Comparison of ENCODE assay signal across 1 cellular context in the genomic region with DNA sequence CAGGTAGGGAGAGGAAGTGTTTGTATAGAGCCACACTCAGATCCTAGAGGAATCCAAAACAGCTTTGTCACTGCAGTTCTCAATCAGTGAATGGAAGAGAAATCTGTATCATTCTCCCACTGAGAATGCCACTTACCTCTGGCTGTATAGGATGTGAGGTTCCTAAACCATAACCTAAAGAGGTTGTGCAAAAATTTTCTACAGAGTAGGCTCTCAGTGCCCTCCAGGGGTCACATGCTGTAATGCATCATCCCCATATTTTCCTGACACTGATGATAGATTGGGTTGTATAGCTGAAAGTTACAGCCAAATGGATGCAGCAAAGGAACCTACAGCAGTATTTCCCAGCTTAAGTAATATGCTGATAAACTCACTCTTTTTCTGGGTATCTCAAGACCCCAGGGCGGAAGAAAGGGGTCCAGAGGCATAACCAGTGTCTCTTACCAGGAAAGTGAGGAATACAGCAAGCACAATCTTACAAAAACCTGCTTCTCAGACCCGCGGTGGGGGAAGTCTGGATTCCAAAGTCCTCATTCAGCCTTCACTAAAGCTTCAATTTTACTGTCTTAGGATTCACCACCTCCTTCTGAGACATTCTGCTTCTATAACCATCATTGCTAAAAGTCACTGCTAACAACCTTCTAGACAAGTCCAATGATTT.
TF ChIP-seq lines count a peak whose summit lies in the region.

No MANE protein-coding gene starts in this region.

TF ChIP-seq in HepG2, 621 proteins besides CTCF, POLR2A, EP300 and RAD21:
- no peak for TF ChIP-seq ZNF530 (CRISPR knock-in tag; IDR thresholded peaks at IDR 0.05; ENCODE audit: low read depth)
- TF ChIP-seq, protein P1, sequence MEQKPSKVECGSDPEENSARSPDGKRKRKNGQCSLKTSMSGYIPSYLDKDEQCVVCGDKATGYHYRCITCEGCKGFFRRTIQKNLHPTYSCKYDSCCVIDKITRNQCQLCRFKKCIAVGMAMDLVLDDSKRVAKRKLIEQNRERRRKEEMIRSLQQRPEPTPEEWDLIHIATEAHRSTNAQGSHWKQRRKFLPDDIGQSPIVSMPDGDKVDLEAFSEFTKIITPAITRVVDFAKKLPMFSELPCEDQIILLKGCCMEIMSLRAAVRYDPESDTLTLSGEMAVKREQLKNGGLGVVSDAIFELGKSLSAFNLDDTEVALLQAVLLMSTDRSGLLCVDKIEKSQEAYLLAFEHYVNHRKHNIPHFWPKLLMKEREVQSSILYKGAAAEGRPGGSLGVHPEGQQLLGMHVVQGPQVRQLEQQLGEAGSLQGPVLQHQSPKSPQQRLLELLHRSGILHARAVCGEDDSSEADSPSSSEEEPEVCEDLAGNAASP (CRISPR knock-in tag; IDR thresholded peaks at IDR 0.05; ENCODE audit: borderline replicate concordance), result 0 out of 2 replicates have a peak, but pooled peaks have one; percentile 14
- TF ChIP-seq FLYWCH1 (CRISPR knock-in tag; IDR thresholded peaks at IDR 0.05), result no peak
- no peak for TF ChIP-seq RELA (CRISPR knock-in tag; IDR thresholded peaks at IDR 0.05)
- TF ChIP-seq, protein P2, sequence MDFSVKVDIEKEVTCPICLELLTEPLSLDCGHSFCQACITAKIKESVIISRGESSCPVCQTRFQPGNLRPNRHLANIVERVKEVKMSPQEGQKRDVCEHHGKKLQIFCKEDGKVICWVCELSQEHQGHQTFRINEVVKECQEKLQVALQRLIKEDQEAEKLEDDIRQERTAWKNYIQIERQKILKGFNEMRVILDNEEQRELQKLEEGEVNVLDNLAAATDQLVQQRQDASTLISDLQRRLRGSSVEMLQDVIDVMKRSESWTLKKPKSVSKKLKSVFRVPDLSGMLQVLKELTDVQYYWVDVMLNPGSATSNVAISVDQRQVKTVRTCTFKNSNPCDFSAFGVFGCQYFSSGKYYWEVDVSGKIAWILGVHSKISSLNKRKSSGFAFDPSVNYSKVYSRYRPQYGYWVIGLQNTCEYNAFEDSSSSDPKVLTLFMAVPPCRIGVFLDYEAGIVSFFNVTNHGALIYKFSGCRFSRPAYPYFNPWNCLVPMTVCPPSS (IDR thresholded peaks at IDR 0.05), result no peak
- no peak for TF ChIP-seq ZMYM3 (CRISPR knock-in tag; IDR thresholded peaks at IDR 0.05)
- no peak for TF ChIP-seq ZNF850 (CRISPR knock-in tag; conservative IDR thresholded peaks at IDR 0.05)
- TF ChIP-seq, protein P3, sequence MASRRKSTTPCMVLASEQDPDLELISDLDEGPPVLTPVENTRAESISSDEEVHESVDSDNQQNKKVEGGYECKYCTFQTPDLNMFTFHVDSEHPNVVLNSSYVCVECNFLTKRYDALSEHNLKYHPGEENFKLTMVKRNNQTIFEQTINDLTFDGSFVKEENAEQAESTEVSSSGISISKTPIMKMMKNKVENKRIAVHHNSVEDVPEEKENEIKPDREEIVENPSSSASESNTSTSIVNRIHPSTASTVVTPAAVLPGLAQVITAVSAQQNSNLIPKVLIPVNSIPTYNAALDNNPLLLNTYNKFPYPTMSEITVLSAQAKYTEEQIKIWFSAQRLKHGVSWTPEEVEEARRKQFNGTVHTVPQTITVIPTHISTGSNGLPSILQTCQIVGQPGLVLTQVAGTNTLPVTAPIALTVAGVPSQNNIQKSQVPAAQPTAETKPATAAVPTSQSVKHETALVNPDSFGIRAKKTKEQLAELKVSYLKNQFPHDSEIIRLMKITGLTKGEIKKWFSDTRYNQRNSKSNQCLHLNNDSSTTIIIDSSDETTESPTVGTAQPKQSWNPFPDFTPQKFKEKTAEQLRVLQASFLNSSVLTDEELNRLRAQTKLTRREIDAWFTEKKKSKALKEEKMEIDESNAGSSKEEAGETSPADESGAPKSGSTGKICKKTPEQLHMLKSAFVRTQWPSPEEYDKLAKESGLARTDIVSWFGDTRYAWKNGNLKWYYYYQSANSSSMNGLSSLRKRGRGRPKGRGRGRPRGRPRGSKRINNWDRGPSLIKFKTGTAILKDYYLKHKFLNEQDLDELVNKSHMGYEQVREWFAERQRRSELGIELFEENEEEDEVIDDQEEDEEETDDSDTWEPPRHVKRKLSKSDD (CRISPR knock-in tag; IDR thresholded peaks at IDR 0.05; ENCODE audit: low read depth), result no peak
- TF ChIP-seq KLF9 (CRISPR knock-in tag; IDR thresholded peaks at IDR 0.05; ENCODE audit: low read depth), result no peak
- TF ChIP-seq ZNF652 (CRISPR knock-in tag; IDR thresholded peaks at IDR 0.05; ENCODE audit: borderline replicate concordance, low read depth), result no peak
- no peak for TF ChIP-seq TCF7 (IDR thresholded peaks at IDR 0.05; ENCODE audit: low read depth)
- no peak for TF ChIP-seq MZF1 (CRISPR knock-in tag; IDR thresholded peaks at IDR 0.05; ENCODE audit: borderline replicate concordance)
- TF ChIP-seq SAP130 (CRISPR knock-in tag; IDR thresholded peaks at IDR 0.05; ENCODE audit: low read depth), result 0 out of 2 replicates have a peak, but pooled peaks have one; percentile 9
- TF ChIP-seq, protein P4, sequence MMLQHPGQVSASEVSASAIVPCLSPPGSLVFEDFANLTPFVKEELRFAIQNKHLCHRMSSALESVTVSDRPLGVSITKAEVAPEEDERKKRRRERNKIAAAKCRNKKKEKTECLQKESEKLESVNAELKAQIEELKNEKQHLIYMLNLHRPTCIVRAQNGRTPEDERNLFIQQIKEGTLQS (CRISPR knock-in tag; IDR thresholded peaks at IDR 0.05), result no peak
- TF ChIP-seq ZNF441 (CRISPR knock-in tag; IDR thresholded peaks at IDR 0.05; ENCODE audit: borderline replicate concordance), result no peak
- TF ChIP-seq, protein P5, sequence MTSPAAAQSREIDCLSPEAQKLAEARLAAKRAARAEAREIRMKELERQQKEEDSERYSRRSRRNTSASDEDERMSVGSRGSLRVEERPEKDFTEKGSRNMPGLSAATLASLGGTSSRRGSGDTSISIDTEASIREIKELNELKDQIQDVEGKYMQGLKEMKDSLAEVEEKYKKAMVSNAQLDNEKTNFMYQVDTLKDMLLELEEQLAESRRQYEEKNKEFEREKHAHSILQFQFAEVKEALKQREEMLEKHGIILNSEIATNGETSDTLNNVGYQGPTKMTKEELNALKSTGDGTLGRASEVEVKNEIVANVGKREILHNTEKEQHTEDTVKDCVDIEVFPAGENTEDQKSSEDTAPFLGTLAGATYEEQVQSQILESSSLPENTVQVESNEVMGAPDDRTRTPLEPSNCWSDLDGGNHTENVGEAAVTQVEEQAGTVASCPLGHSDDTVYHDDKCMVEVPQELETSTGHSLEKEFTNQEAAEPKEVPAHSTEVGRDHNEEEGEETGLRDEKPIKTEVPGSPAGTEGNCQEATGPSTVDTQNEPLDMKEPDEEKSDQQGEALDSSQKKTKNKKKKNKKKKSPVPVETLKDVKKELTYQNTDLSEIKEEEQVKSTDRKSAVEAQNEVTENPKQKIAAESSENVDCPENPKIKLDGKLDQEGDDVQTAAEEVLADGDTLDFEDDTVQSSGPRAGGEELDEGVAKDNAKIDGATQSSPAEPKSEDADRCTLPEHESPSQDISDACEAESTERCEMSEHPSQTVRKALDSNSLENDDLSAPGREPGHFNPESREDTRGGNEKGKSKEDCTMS (CRISPR knock-in tag; conservative IDR thresholded peaks at IDR 0.05), result no peak
- TF ChIP-seq TRIM24 (CRISPR knock-in tag; IDR thresholded peaks at IDR 0.05), result no peak
- TF ChIP-seq CEBPG (CRISPR knock-in tag; IDR thresholded peaks at IDR 0.05), result 0 out of 2 replicates have a peak, but pooled peaks have one; percentile 39
- no peak for TF ChIP-seq RBM22 (optimal IDR thresholded peaks at IDR 0.05; ENCODE audit: low read length)
- no peak for TF ChIP-seq MBD4 (IDR thresholded peaks at IDR 0.05; ENCODE audit: borderline replicate concordance, low read length)
- TF ChIP-seq MXD4 (CRISPR knock-in tag; IDR thresholded peaks at IDR 0.05), result no peak
- TF ChIP-seq, protein P6, sequence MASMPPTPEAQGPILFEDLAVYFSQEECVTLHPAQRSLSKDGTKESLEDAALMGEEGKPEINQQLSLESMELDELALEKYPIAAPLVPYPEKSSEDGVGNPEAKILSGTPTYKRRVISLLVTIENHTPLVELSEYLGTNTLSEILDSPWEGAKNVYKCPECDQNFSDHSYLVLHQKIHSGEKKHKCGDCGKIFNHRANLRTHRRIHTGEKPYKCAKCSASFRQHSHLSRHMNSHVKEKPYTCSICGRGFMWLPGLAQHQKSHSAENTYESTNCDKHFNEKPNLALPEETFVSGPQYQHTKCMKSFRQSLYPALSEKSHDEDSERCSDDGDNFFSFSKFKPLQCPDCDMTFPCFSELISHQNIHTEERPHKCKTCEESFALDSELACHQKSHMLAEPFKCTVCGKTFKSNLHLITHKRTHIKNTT (CRISPR knock-in tag; IDR thresholded peaks at IDR 0.05), result no peak
- no peak for TF ChIP-seq ZNF3 (CRISPR knock-in tag; IDR thresholded peaks at IDR 0.05)
- TF ChIP-seq, protein P7, sequence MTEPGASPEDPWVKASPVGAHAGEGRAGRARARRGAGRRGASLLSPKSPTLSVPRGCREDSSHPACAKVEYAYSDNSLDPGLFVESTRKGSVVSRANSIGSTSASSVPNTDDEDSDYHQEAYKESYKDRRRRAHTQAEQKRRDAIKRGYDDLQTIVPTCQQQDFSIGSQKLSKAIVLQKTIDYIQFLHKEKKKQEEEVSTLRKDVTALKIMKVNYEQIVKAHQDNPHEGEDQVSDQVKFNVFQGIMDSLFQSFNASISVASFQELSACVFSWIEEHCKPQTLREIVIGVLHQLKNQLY (CRISPR knock-in tag; IDR thresholded peaks at IDR 0.05), result no peak
- no peak for TF ChIP-seq ZNF333 (CRISPR knock-in tag; IDR thresholded peaks at IDR 0.05; ENCODE audit: borderline replicate concordance)
- TF ChIP-seq SCMH1 (CRISPR knock-in tag; IDR thresholded peaks at IDR 0.05; ENCODE audit: borderline replicate concordance), result no peak
- no peak for TF ChIP-seq ZNF124 (CRISPR knock-in tag; IDR thresholded peaks at IDR 0.05)
- TF ChIP-seq MIXL1 (CRISPR knock-in tag; IDR thresholded peaks at IDR 0.05), result 0 out of 2 replicates have a peak, but pooled peaks have one; percentile 21
- TF ChIP-seq STAG1 (CRISPR knock-in tag; IDR thresholded peaks at IDR 0.05), result peak; percentile 83
- TF ChIP-seq SP140L (CRISPR knock-in tag; IDR thresholded peaks at IDR 0.05; ENCODE audit: borderline replicate concordance), result no peak
- no peak for TF ChIP-seq ZNF343 (CRISPR knock-in tag; IDR thresholded peaks at IDR 0.05)
- TF ChIP-seq ZNF75D (CRISPR knock-in tag; IDR thresholded peaks at IDR 0.05; ENCODE audit: borderline replicate concordance), result no peak
- TF ChIP-seq, protein P8, sequence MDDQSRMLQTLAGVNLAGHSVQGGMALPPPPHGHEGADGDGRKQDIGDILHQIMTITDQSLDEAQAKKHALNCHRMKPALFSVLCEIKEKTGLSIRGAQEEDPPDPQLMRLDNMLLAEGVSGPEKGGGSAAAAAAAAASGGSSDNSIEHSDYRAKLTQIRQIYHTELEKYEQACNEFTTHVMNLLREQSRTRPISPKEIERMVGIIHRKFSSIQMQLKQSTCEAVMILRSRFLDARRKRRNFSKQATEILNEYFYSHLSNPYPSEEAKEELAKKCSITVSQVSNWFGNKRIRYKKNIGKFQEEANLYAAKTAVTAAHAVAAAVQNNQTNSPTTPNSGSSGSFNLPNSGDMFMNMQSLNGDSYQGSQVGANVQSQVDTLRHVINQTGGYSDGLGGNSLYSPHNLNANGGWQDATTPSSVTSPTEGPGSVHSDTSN (CRISPR knock-in tag; IDR thresholded peaks at IDR 0.05; ENCODE audit: borderline replicate concordance), result no peak
- TF ChIP-seq RNF2 (conservative IDR thresholded peaks at IDR 0.05; ENCODE audit: low read depth), result no peak
- TF ChIP-seq MAZ (IDR thresholded peaks at IDR 0.05; ENCODE audit: borderline replicate concordance, low read depth, low read length), result no peak
- no peak for TF ChIP-seq MAZ (CRISPR knock-in tag; IDR thresholded peaks at IDR 0.05; ENCODE audit: low read depth)
- peak; percentile 88 for TF ChIP-seq SMC3 (IDR thresholded peaks at IDR 0.05; ENCODE audit: low read length)
